Comparison of ENCODE assay signal across 9 cellular contexts in genomic region chr16:67934306-67935095, GRCh38. TPM values are rescaled to one million over a fixed set of nuclear protein-coding genes. Genes with fewer than 3 reads are reported as not detected.
DNase-seq lines count a peak whose midpoint lies in the region; ATAC-seq and TF ChIP-seq lines count a peak whose summit lies in the region.
"Had no signal": no experiment of that assay in that cellular context is flagged by ENCODE, and none has a peak within 500 bp of the region (broad histone marks: within the 10 kb centered on the region; RNA-seq: fewer than 3 reads in every experiment).

No MANE protein-coding gene starts in this region.

- no peaks in the 10 kb centered on the region for H3K9me2 ChIP-seq in SU-DHL-6 (replicated peaks; ENCODE audit: insufficient read depth, low read length)

- H3K4me1 ChIP-seq in left ventricle myocardium inferior (peaks cover 44% of the 10 kb centered on the region), skeletal muscle tissue (ENCODE audit: control insufficient read depth in 3 of 3, insufficient read depth in 3 of 3, low read length in 3 of 3) (peaks cover 24 to 31% (median 27%) of the 10 kb centered on the region in 3 donors)

- H3K4me3 ChIP-seq in SU-DHL-6 (ENCODE audit: insufficient read depth, low read length, poor library complexity, severe bottlenecking) (peak overlapping the region; percentile 75), left ventricle myocardium inferior (peak overlapping the region; percentile 91), skeletal muscle tissue (ENCODE audit: low read length in 3 of 3) (peak overlapping the region; percentile 92 to 100 (median 99))

- H4K20me1 ChIP-seq in SU-DHL-6 (ENCODE audit: low read depth, low read length) = no peaks in the 10 kb centered on the region

- H3K36me3 ChIP-seq in SU-DHL-6 (ENCODE audit: low read length) (no peaks in the 10 kb centered on the region), left ventricle myocardium inferior (peaks cover 20% of the 10 kb centered on the region), skeletal muscle tissue (ENCODE audit: control insufficient read depth in 3 of 3, insufficient read depth in 3 of 3, low read length in 3 of 3) (peaks cover 12 to 29% (median 24%) of the 10 kb centered on the region in 3 donors)

- no peak for ATAC-seq in GM21619 (IDR thresholded peaks at IDR 0.05; ENCODE audit: unreplicated experiment)

- peak overlapping the region; percentile 89 for H3K9ac ChIP-seq in SU-DHL-6 (ENCODE audit: low read length)
- peak overlapping the region; percentile 94 for H3K9ac ChIP-seq in skeletal muscle tissue (ENCODE audit: low read depth in 1 of 3, low read length in 3 of 3)

- H3K4me2 ChIP-seq in SU-DHL-6 (ENCODE audit: low read depth, low read length, poor library complexity, severe bottlenecking) = peak overlapping the region; percentile 76

- H3K79me2 ChIP-seq in SU-DHL-6 (ENCODE audit: insufficient read depth, low read length) = peaks cover 20% of the 10 kb centered on the region

- TF ChIP-seq CTCF in SU-DHL-6 (IDR thresholded peaks at IDR 0.05; ENCODE audit: insufficient read depth, low read length, poor library complexity, severe bottlenecking) = no peak
- no peak for TF ChIP-seq CTCF in left ventricle myocardium inferior (IDR thresholded peaks at IDR 0.05; ENCODE audit: borderline replicate concordance)

- H3K27me3 ChIP-seq in SU-DHL-6 (ENCODE audit: low read length) (no peaks in the 10 kb centered on the region), left ventricle myocardium inferior (ENCODE audit: low read depth) (no peaks in the 10 kb centered on the region), skeletal muscle tissue (ENCODE audit: control insufficient read depth in 3 of 3, insufficient read depth in 3 of 3, low read length in 3 of 3) (no peaks in the 10 kb centered on the region)

- H3K9me3 ChIP-seq in SU-DHL-6 (ENCODE audit: insufficient read depth, low read length) (no peaks in the 10 kb centered on the region), left ventricle myocardium inferior (replicated peaks) (no peaks in the 10 kb centered on the region), skeletal muscle tissue (ENCODE audit: control insufficient read depth in 3 of 3, low read length in 3 of 3) (no peaks in the 10 kb centered on the region)

- H2AFZ ChIP-seq in SU-DHL-6 (ENCODE audit: low read depth, low read length, severe bottlenecking) = no peak overlapping the region

- peaks cover 4% of the 10 kb centered on the region for H3F3A ChIP-seq in SU-DHL-6 (ENCODE audit: insufficient read depth)

- DNase-seq in NCI-H1092 treated with DMSO at 0.1 percent for 48 hours (lab: John Stamatoyannopoulos, UW) (peak; percentile 31), NCI-H1092 (lab: John Stamatoyannopoulos, UW) (no peak), left ventricle myocardium inferior (no peak), NCI-H1048 (lab: John Stamatoyannopoulos, UW) (no peak), NCI-H2029 (lab: John Stamatoyannopoulos, UW) (no peak)
- DNase-seq: activated effector memory CD4-positive, alpha-beta T cell treated with anti-CD3 and anti-CD28 coated beads, Interleukin-2, amount 50 U/mL, for 16 hours had no signal

- H3K27ac ChIP-seq in SU-DHL-6 (ENCODE audit: low read depth, low read length) (no peak overlapping the region; the same call in 1 of the 2 replicates), left ventricle myocardium inferior (replicated peaks) (peak overlapping the region; percentile 94), skeletal muscle tissue (ENCODE audit: low read depth, low read length) (peak overlapping the region; percentile 88)

- intact Hi-C loops in left ventricle myocardium inferior (cut with micrococcal nuclease) = no loop called here

RNA-seq across cellular contexts. Expression of gene PSMB10, which starts 2.1 kb away (rescaled TPM):
- total RNA-seq in left ventricle myocardium inferior = 55.8 TPM
- total RNA-seq in skeletal muscle tissue = 28.7 TPM

RNA-seq across cellular contexts. Expression of gene CTRL, which starts 2.8 kb away (rescaled TPM):
- total RNA-seq in left ventricle myocardium inferior (0.71 TPM), skeletal muscle tissue (1.0 TPM)

RNA-seq across cellular contexts. Expression of gene LCAT, which starts 9.4 kb away (rescaled TPM):
- 23.2 TPM for total RNA-seq in left ventricle myocardium inferior
- total RNA-seq in skeletal muscle tissue = 4.2 TPM

RNA-seq across cellular contexts. Expression of gene SLC12A4, which starts 33.9 kb away (rescaled TPM):
- total RNA-seq in left ventricle myocardium inferior = 79.2 TPM
- 27.1 TPM for total RNA-seq in skeletal muscle tissue

RNA-seq across cellular contexts. Expression of gene PSKH1, which starts 41.4 kb away (rescaled TPM):
- 19.5 TPM for total RNA-seq in left ventricle myocardium inferior
- total RNA-seq in skeletal muscle tissue = 9.9 TPM
